Comparison of ENCODE assay signal across 10 cellular contexts in genomic region chr13:40979232-40979631, GRCh38. TPM values are rescaled to one million over a fixed set of nuclear protein-coding genes. Genes with fewer than 3 reads are reported as not detected.
DNase-seq lines count a peak whose midpoint lies in the region; TF ChIP-seq lines count a peak whose summit lies in the region.
"Had no signal": no experiment of that assay in that cellular context is flagged by ENCODE, and none has a peak within 500 bp of the region (broad histone marks: within the 10 kb centered on the region; RNA-seq: fewer than 3 reads in every experiment).

No MANE protein-coding gene starts in this region.

- peaks cover 84% of the 10 kb centered on the region for H3K4me1 Mint-ChIP-seq in activated T-cell treated with anti-CD3 and anti-CD28 coated beads, Interleukin-2, amount 50 U/mL, for 24 hours (ENCODE audit: low read depth)
- peaks cover 44% of the 10 kb centered on the region for H3K4me1 Mint-ChIP-seq in chondrocyte (ENCODE audit: low read depth)

- H3K4me1 ChIP-seq in effector memory CD4-positive, alpha-beta T cell (ENCODE audit: control insufficient read depth, insufficient read depth, low read length, poor library complexity, severe bottlenecking) = peaks cover 31% of the 10 kb centered on the region
- peaks cover 33 to 95% (median 58%) of the 10 kb centered on the region in 4 donors for H3K4me1 ChIP-seq in stomach
- peaks cover 0 to 82% (median 33%) of the 10 kb centered on the region in 4 donors for H3K4me1 ChIP-seq in tibial nerve

- TF ChIP-seq EP300 in stomach (IDR thresholded peaks at IDR 0.05) (no peak), tibial nerve (IDR thresholded peaks at IDR 0.05) (no peak)

- H3K27me3 ChIP-seq in effector memory CD4-positive, alpha-beta T cell (replicated peaks; ENCODE audit: control insufficient read depth, insufficient read depth, low read length, poor library complexity, severe bottlenecking) = no peaks in the 10 kb centered on the region
- H3K27me3 ChIP-seq in stomach (no peaks in the 10 kb centered on the region), tibial nerve (no peaks in the 10 kb centered on the region)
- H3K27me3 ChIP-seq: testis had no signal

- no peaks in the 10 kb centered on the region for H3K36me3 ChIP-seq in effector memory CD4-positive, alpha-beta T cell (ENCODE audit: control insufficient read depth, insufficient read depth, low read length)
- H3K36me3 ChIP-seq in stomach (peaks cover 0 to 6% (median 2%) of the 10 kb centered on the region in 4 donors), tibial nerve (no peaks in the 10 kb centered on the region)

- H3K27me3 Mint-ChIP-seq in activated T-cell treated with anti-CD3 and anti-CD28 coated beads, Interleukin-2, amount 50 U/mL, for 24 hours = no peaks in the 10 kb centered on the region
- H3K27me3 Mint-ChIP-seq in chondrocyte (ENCODE audit: low read depth) = no peaks in the 10 kb centered on the region

- peaks cover 43% of the 10 kb centered on the region for H3K36me3 Mint-ChIP-seq in activated T-cell treated with anti-CD3 and anti-CD28 coated beads, Interleukin-2, amount 50 U/mL, for 24 hours (ENCODE audit: low read depth)
- H3K36me3 Mint-ChIP-seq in chondrocyte (ENCODE audit: low read depth) = no peaks in the 10 kb centered on the region

- TF ChIP-seq CTCF in NB4 (IDR thresholded peaks at IDR 0.05; ENCODE audit: low read depth, low read length) (no peak), stomach (IDR thresholded peaks at IDR 0.05) (no peak), tibial nerve (IDR thresholded peaks at IDR 0.05) (no peak), chondrocyte (IDR thresholded peaks at IDR 0.05) (no peak)

- H3K9me3 Mint-ChIP-seq in activated T-cell treated with anti-CD3 and anti-CD28 coated beads, Interleukin-2, amount 50 U/mL, for 24 hours = no peaks in the 10 kb centered on the region
- H3K9me3 Mint-ChIP-seq in chondrocyte (ENCODE audit: low read depth) = no peaks in the 10 kb centered on the region

- DNase-seq in activated T-cell treated with anti-CD3 and anti-CD28 coated beads, Interleukin-2, amount 50 U/mL, for 24 hours = no peak
- DNase-seq in activated T-cell treated with anti-CD3 and anti-CD28 coated beads, Interleukin-2, amount 50 U/mL, for 48 hours = no peak
- DNase-seq in NB4 (ENCODE audit: low read depth) (no peak), stomach (no peak), tibial nerve (ENCODE audit: low spot score in 2 of 2) (no peak), chondrocyte (ENCODE audit: low spot score) (no peak), NCI-H2227 (lab: John Stamatoyannopoulos, UW; ENCODE audit: unreplicated experiment) (no peak)
- DNase-seq in effector memory CD4-positive, alpha-beta T cell = no peak
- DNase-seq: mesenchymal stem cell, testis had no signal

- H3K4me3 ChIP-seq in NB4 (ENCODE audit: low read depth, low read length) = peak overlapping the region; percentile 68
- H3K4me3 ChIP-seq in effector memory CD4-positive, alpha-beta T cell (ENCODE audit: insufficient read depth, low read depth, low read length, poor library complexity, severe bottlenecking) = peak overlapping the region; percentile 66
- H3K4me3 ChIP-seq in stomach = peak overlapping the region in 3 of 4 donors; percentile 25 to 35 (median 28)
- H3K4me3 ChIP-seq in tibial nerve = peak overlapping the region in 1 of 4 donors; percentile 39
- H3K4me3 ChIP-seq: testis had no signal

- TF ChIP-seq POLR2A in NB4 (IDR thresholded peaks at IDR 0.05; ENCODE audit: extremely low read depth, insufficient read length) (no peak), stomach (IDR thresholded peaks at IDR 0.05) (no peak), tibial nerve (IDR thresholded peaks at IDR 0.05) (no peak)

- H3K27ac ChIP-seq in effector memory CD4-positive, alpha-beta T cell (ENCODE audit: insufficient read depth, low read length, poor library complexity, severe bottlenecking) = peak overlapping the region; percentile 87
- H3K27ac ChIP-seq in stomach (peak overlapping the region in 3 of 5 donors; percentile 78 to 91 (median 84)), tibial nerve (no peak overlapping the region)
- H3K27ac ChIP-seq: testis had no signal

- H3K27ac Mint-ChIP-seq in activated T-cell treated with anti-CD3 and anti-CD28 coated beads, Interleukin-2, amount 50 U/mL, for 24 hours = peak overlapping the region; percentile 96
- no peak overlapping the region for H3K27ac Mint-ChIP-seq in chondrocyte (ENCODE audit: unreplicated experiment)

- intact Hi-C loops in stomach (cut with DNase I; ENCODE audit: low total_unique reads) = no loop called here

- peak overlapping the region; percentile 81 for H3K4me3 Mint-ChIP-seq in activated T-cell treated with anti-CD3 and anti-CD28 coated beads, Interleukin-2, amount 50 U/mL, for 24 hours
- no peak overlapping the region for H3K4me3 Mint-ChIP-seq in chondrocyte (ENCODE audit: unreplicated experiment)

- H3K9me3 ChIP-seq in effector memory CD4-positive, alpha-beta T cell (ENCODE audit: control insufficient read depth, low read length) = no peaks in the 10 kb centered on the region
- H3K9me3 ChIP-seq in stomach (no peaks in the 10 kb centered on the region), tibial nerve (no peaks in the 10 kb centered on the region)
- H3K9me3 ChIP-seq: testis had no signal

- 75 to 84% (median 80%) methylated on average over 3 of the region's 3 CpGs for WGBS in stomach, 5 donors
- 83 to 94% methylated on average over 3 of the region's 3 CpGs for WGBS in tibial nerve, 2 donors

RNA-seq across cellular contexts. Expression of gene ELF1, which starts 39.9 kb away (rescaled TPM):
- total RNA-seq in stomach = 100 to 1,000 TPM in 1 of 5 donors, 10 to 100 TPM in 4; 13.3 to 113 (median 49.7) TPM
- 10 to 100 TPM; 10.9 to 31.8 (median 19.8) TPM for polyA plus RNA-seq in stomach
- 100 to 1,000 TPM in 2 of 4 donors, 10 to 100 TPM in 2; 54.6 to 118 (median 98.6) TPM for total RNA-seq in tibial nerve
- total RNA-seq in chondrocyte = 45.7 to 46.7 TPM (median 45.8 TPM) in 3 replicates

Comparison
In these comparisons a context has a peak if more than half of its experiments do, and no peak if none do; other contexts are left out.
1. H3K27ac ChIP-seq: peak in effector memory CD4-positive, alpha-beta T cell (single experiment) and stomach (3 of 5); none in tibial nerve (0 of 4).